ENCODE assay signal across 8 cellular contexts in the genomic region with DNA sequence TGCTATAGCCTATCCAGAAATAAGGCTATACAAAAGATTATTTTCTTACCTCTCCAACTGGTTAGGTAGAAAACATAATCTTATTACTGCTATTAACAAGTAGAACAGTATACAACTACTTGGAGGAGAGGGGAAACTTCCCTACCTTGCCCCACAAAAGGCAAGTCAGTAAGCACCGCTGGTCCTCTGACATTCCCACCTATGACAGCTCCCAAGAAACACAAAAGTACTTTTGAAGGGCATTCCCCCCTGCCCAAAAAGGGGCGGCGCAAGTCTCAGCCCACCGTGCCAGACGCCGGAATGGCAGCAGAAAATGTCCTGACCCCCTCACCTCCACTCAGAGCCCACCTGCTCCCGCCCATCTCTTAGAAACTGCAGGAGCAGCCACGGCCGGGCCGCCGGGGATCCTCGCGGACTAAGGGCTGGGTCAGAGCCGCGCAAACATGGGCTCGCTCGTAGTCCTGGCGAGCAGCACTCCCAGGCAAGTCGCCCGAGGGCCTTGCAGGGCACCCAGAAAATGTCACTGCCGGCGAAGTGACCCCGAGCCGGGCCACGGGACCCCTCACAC. TPM values are rescaled to one million over a fixed set of nuclear protein-coding genes. Genes with fewer than 3 reads are reported as not detected.
A peak's percentile ranks its signal among the peaks of the same experiment; 100 is the strongest.
DNase-seq lines count a peak whose midpoint lies in the region; ATAC-seq and TF ChIP-seq lines count a peak whose summit lies in the region.

No MANE protein-coding gene starts in this region.

- peak overlapping the region; percentile 95 to 97 (median 96) for H3K4me3 Mint-ChIP-seq in CD4-positive, alpha-beta memory T cell
- peak overlapping the region; percentile 95 for H3K4me3 Mint-ChIP-seq in activated B cell treated with CpG ODN at 0.5 μM for 24 hours

- H3K79me2 ChIP-seq in parathyroid adenoma = peaks cover 9% of the 10 kb centered on the region

- H3K27me3 Mint-ChIP-seq in CD4-positive, alpha-beta memory T cell = no peaks in the 10 kb centered on the region
- no peaks in the 10 kb centered on the region for H3K27me3 Mint-ChIP-seq in activated B cell treated with CpG ODN at 0.5 μM for 24 hours

- peaks cover 0 to 25% of the 10 kb centered on the region in 2 donors for H3K36me3 Mint-ChIP-seq in CD4-positive, alpha-beta memory T cell
- H3K36me3 Mint-ChIP-seq in activated B cell treated with CpG ODN at 0.5 μM for 24 hours (ENCODE audit: low read depth) = peaks cover 16% of the 10 kb centered on the region

- H3K9ac ChIP-seq in parathyroid adenoma = peak overlapping the region; percentile 53

- H3K27ac ChIP-seq in CD4-positive, alpha-beta memory T cell (ENCODE audit: low read depth, low read length) = peak overlapping the region; percentile 82
- peak overlapping the region; percentile 53 for H3K27ac ChIP-seq in parathyroid adenoma

- H3K27me3 ChIP-seq in CD4-positive, alpha-beta memory T cell (ENCODE audit: insufficient read depth, low read length) = no peaks in the 10 kb centered on the region
- no peaks in the 10 kb centered on the region for H3K27me3 ChIP-seq in parathyroid adenoma (ENCODE audit: control insufficient read depth, insufficient read depth, low read length)

- ATAC-seq in HG03196 (IDR thresholded peaks at IDR 0.05; ENCODE audit: unreplicated experiment) (peak; percentile 25), activated B cell treated with CpG ODN at 0.5 μM for 24 hours (ENCODE audit: low read depth) (peak; percentile 37), Right ventricle myocardium inferior (peak; percentile 37)

- intact Hi-C loops in CD4-positive, alpha-beta memory T cell (cut with micrococcal nuclease) = loop anchor here (1.0 kb wide), 1 partner anchor 38 kb away; no protein-coding TSS in a partner anchor
- intact Hi-C loops in activated B cell treated with CpG ODN at 0.5 μM for 24 hours (cut with micrococcal nuclease) = loop anchor here (1.0 to 2.0 kb wide), 2 partner anchors 37 to 1204 kb away; a partner anchor contains a TSS
- intact Hi-C loops in Right ventricle myocardium inferior (cut with DNase I) = no loop called here

- TF ChIP-seq CTCF in activated B cell treated with CpG ODN at 0.5 μM for 24 hours (IDR thresholded peaks at IDR 0.05) (no peak), parathyroid adenoma (IDR thresholded peaks at IDR 0.05) (no peak)

- peaks cover 30% of the 10 kb centered on the region for H3K4me1 ChIP-seq in CD4-positive, alpha-beta memory T cell (ENCODE audit: insufficient read depth, low read length)
- peaks cover 2% of the 10 kb centered on the region for H3K4me1 ChIP-seq in parathyroid adenoma

- POLR2A ChIA-PET in CD4-positive, alpha-beta memory T cell (lab: Charles Lee; ENCODE audit: partially characterized antibody) = interaction anchor here (0.8 to 1.0 kb wide), 2 partner anchors 14 to 37 kb away, joined by 3 to 5 read pairs; a partner anchor contains a TSS
- POLR2A ChIA-PET in activated B cell treated with CpG ODN at 0.5 μM for 24 hours (lab: Charles Lee) = interaction anchor here (0.5 to 2.9 kb wide), 2 partner anchors 37 to 97 kb away, joined by 10 read pairs; a partner anchor contains a TSS

- H2AFZ ChIP-seq in parathyroid adenoma = peak overlapping the region; percentile 90

- no peaks in the 10 kb centered on the region for H3K9me3 ChIP-seq in CD4-positive, alpha-beta memory T cell (ENCODE audit: control insufficient read depth in 1 of 2, low read length in 2 of 2)
- H3K9me3 ChIP-seq in parathyroid adenoma (ENCODE audit: control insufficient read depth, low read length) = no peaks in the 10 kb centered on the region

- peak in 1 of 5 donors; percentile 1 for DNase-seq in CD4-positive, alpha-beta memory T cell
- peak; percentile 7 for DNase-seq in GM19238 (ENCODE audit: insufficient read length, low spot score)
- DNase-seq in activated B cell treated with CpG ODN at 0.5 μM for 24 hours = no peak
- DNase-seq in Right ventricle myocardium inferior (ENCODE audit: missing footprints) = no peak
- no peak for DNase-seq in SW 1271 (lab: John Stamatoyannopoulos, UW)
- DNase-seq in NCI-H1436 (lab: John Stamatoyannopoulos, UW) = no peak

- H3K4me3 ChIP-seq in CD4-positive, alpha-beta memory T cell (ENCODE audit: low read length in 2 of 2) = peak overlapping the region; percentile 85 to 87
- H3K4me3 ChIP-seq in parathyroid adenoma (ENCODE audit: low read depth, low read length) = peak overlapping the region; percentile 96

- peak overlapping the region; percentile 53 to 97 (median 88) for H3K27ac Mint-ChIP-seq in CD4-positive, alpha-beta memory T cell
- peak overlapping the region; percentile 74 for H3K27ac Mint-ChIP-seq in activated B cell treated with CpG ODN at 0.5 μM for 24 hours

- CTCF ChIA-PET in CD4-positive, alpha-beta memory T cell (lab: Charles Lee; ENCODE audit: partially characterized antibody) = no interaction called here
- CTCF ChIA-PET in activated B cell treated with CpG ODN at 0.5 μM for 24 hours (lab: Charles Lee) = no interaction called here

- H3K36me3 ChIP-seq in CD4-positive, alpha-beta memory T cell (ENCODE audit: insufficient read depth, low read length) = no peaks in the 10 kb centered on the region
- H3K36me3 ChIP-seq in parathyroid adenoma (ENCODE audit: control insufficient read depth, insufficient read depth, low read length) = no peaks in the 10 kb centered on the region

- no peaks in the 10 kb centered on the region for H3K9me3 Mint-ChIP-seq in CD4-positive, alpha-beta memory T cell
- no peaks in the 10 kb centered on the region for H3K9me3 Mint-ChIP-seq in activated B cell treated with CpG ODN at 0.5 μM for 24 hours

- peaks cover 20 to 43% (median 32%) of the 10 kb centered on the region in 4 donors for H3K4me1 Mint-ChIP-seq in CD4-positive, alpha-beta memory T cell
- peaks cover 28% of the 10 kb centered on the region for H3K4me1 Mint-ChIP-seq in activated B cell treated with CpG ODN at 0.5 μM for 24 hours

- peak overlapping the region; percentile 89 for H3K4me2 ChIP-seq in parathyroid adenoma (ENCODE audit: low read length)

RNA-seq across cellular contexts. Expression of a gene that starts 0.4 kb away (rescaled TPM):
- total RNA-seq in CD4-positive, alpha-beta memory T cell = 10 to 100 TPM; 28.6 to 29.7 TPM
- polyA plus RNA-seq in CD4-positive, alpha-beta memory T cell = 10 to 100 TPM; 16.2 to 28.8 TPM
- total RNA-seq in activated B cell treated with CpG ODN at 0.5 μM for 24 hours = 32.1 and 35.8 TPM in 2 replicates
- 168 TPM for total RNA-seq in Right ventricle myocardium inferior

RNA-seq across cellular contexts. Expression of a gene that starts 36.9 kb away (rescaled TPM):
- total RNA-seq in CD4-positive, alpha-beta memory T cell = 1 to 10 TPM; 5.6 to 6.3 TPM
- 10 to 100 TPM in 1 of 2 donors, 1 to 10 TPM in 1; 9.8 to 19.7 TPM for polyA plus RNA-seq in CD4-positive, alpha-beta memory T cell
- 5.5 and 6.2 TPM in 2 replicates for total RNA-seq in activated B cell treated with CpG ODN at 0.5 μM for 24 hours
- total RNA-seq in Right ventricle myocardium inferior = 12.1 TPM
